10 cellular contexts compared by ENCODE assay signal in the genomic region with DNA sequence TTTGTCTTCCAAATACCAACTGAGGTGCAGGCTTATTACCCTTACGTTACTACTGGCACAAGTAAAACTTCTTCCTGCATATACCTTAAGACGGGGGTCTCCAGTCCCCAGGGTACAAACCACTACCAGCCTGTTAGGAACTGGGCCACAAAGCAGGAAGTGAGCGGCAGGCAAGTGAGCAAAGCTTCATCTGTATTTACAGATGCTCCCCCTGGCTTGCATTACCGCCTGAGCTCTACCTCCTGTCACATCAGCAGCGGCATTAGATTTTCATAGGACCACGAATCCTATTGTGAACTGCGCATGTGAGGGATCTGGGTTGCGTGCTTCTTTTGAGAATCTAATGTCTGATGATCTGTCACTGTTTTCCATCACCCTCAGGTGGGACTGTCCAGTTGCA.
DNase-seq lines count a peak whose midpoint lies in the region; ATAC-seq and TF ChIP-seq lines count a peak whose summit lies in the region.
"Had no signal": no experiment of that assay in that cellular context is flagged by ENCODE, and none has a peak within 500 bp of the region (broad histone marks: within the 10 kb centered on the region; RNA-seq: fewer than 3 reads in every experiment).

No MANE protein-coding gene starts in this region.

- TF ChIP-seq CTCF in CD8-positive, alpha-beta T cell (IDR thresholded peaks at IDR 0.05) = peak; percentile 45
- TF ChIP-seq CTCF in activated CD8-positive, alpha-beta T cell treated with anti-CD3 and anti-CD28 coated beads for 36 hours (IDR thresholded peaks at IDR 0.05) = peak; percentile 24
- TF ChIP-seq CTCF in lower lobe of right lung (IDR thresholded peaks at IDR 0.05) = no peak

- peak overlapping the region; percentile 82 for H3K4me2 ChIP-seq in Karpas-422 (ENCODE audit: low read depth, low read length, poor library complexity, severe bottlenecking)

- peaks cover 50% of the 10 kb centered on the region for H3K4me1 ChIP-seq in CD8-positive, alpha-beta T cell (ENCODE audit: insufficient read depth, low read length)
- peaks cover 98% of the 10 kb centered on the region for H3K4me1 ChIP-seq in Karpas-422 (ENCODE audit: low read length)
- H3K4me1 ChIP-seq in lower lobe of right lung = peaks cover 30% of the 10 kb centered on the region

- H3K4me3 Mint-ChIP-seq in CD8-positive, alpha-beta T cell = peak overlapping the region; percentile 33
- no peak overlapping the region for H3K4me3 Mint-ChIP-seq in activated CD8-positive, alpha-beta T cell treated with anti-CD3 and anti-CD28 coated beads for 36 hours

- CTCF ChIA-PET in CD8-positive, alpha-beta T cell (lab: Charles Lee) = interaction anchor here (0.6 to 2.1 kb wide), 8 partner anchors 8 to 423 kb away, joined by 3 to 10 read pairs (median 4); no protein-coding TSS in a partner anchor
- CTCF ChIA-PET in activated CD8-positive, alpha-beta T cell treated with anti-CD3 and anti-CD28 coated beads for 36 hours (lab: Charles Lee) = interaction anchor here (0.6 to 2.3 kb wide), 8 partner anchors 11 to 627 kb away, joined by 3 to 7 read pairs (median 4); no protein-coding TSS in a partner anchor

- H4K20me1 ChIP-seq in Karpas-422 (ENCODE audit: insufficient read depth, low read depth, low read length) = no peaks in the 10 kb centered on the region

- H3K36me3 ChIP-seq in CD8-positive, alpha-beta T cell (ENCODE audit: insufficient read depth, low read length) = no peaks in the 10 kb centered on the region
- H3K36me3 ChIP-seq in Karpas-422 (ENCODE audit: insufficient read depth, low read length) (no peaks in the 10 kb centered on the region), lower lobe of right lung (no peaks in the 10 kb centered on the region)

- H3K36me3 Mint-ChIP-seq in CD8-positive, alpha-beta T cell = no peaks in the 10 kb centered on the region
- no peaks in the 10 kb centered on the region for H3K36me3 Mint-ChIP-seq in activated CD8-positive, alpha-beta T cell treated with anti-CD3 and anti-CD28 coated beads for 36 hours (ENCODE audit: low read depth)

- no peaks in the 10 kb centered on the region for H3K27me3 Mint-ChIP-seq in CD8-positive, alpha-beta T cell (ENCODE audit: low read depth)
- no peaks in the 10 kb centered on the region for H3K27me3 Mint-ChIP-seq in activated CD8-positive, alpha-beta T cell treated with anti-CD3 and anti-CD28 coated beads for 36 hours

- H3K27ac Mint-ChIP-seq in CD8-positive, alpha-beta T cell = peak overlapping the region; percentile 90
- peak overlapping the region; percentile 65 for H3K27ac Mint-ChIP-seq in activated CD8-positive, alpha-beta T cell treated with anti-CD3 and anti-CD28 coated beads for 36 hours

- H3K79me2 ChIP-seq in Karpas-422 (ENCODE audit: low read length) = peaks cover 11% of the 10 kb centered on the region; the same call in 1 of the 2 replicates

- no peak overlapping the region for H2AFZ ChIP-seq in Karpas-422 (ENCODE audit: low read length)

- peak overlapping the region; percentile 73 for H3K9ac ChIP-seq in Karpas-422 (ENCODE audit: low read length)

- peak in 4 of 7 experiments; percentile 38 to 64 (median 51) for DNase-seq in CD8-positive, alpha-beta T cell
- peak; percentile 91 for DNase-seq in Karpas-422
- peak; percentile 60 for DNase-seq in activated CD8-positive, alpha-beta T cell treated with anti-CD3 and anti-CD28 coated beads for 36 hours
- no peak for DNase-seq in lower lobe of right lung
- no peak for DNase-seq in NCI-H526 treated with DMSO at 0.1 percent for 48 hours (lab: John Stamatoyannopoulos, UW)
- DNase-seq in ecto neural progenitor cell (ENCODE audit: low spot score) = no peak
- DNase-seq: glutamatergic neuron, NCI-H2029 treated with DMSO at 0.1 percent for 48 hours had no signal

- POLR2A ChIA-PET in CD8-positive, alpha-beta T cell (lab: Charles Lee) = interaction anchor here (0.5 to 1.7 kb wide), 7 partner anchors 8 to 59 kb away, joined by 3 to 5 read pairs (median 3); no protein-coding TSS in a partner anchor
- POLR2A ChIA-PET in activated CD8-positive, alpha-beta T cell treated with anti-CD3 and anti-CD28 coated beads for 36 hours (lab: Charles Lee) = interaction anchor here (1.0 to 1.6 kb wide), 3 partner anchors 23 to 39 kb away, joined by 3 to 4 read pairs (median 4); no protein-coding TSS in a partner anchor

- H3K9me2 ChIP-seq in Karpas-422 (replicated peaks; ENCODE audit: insufficient read depth, low read length) = no peaks in the 10 kb centered on the region

- H3K27ac ChIP-seq in CD8-positive, alpha-beta T cell (ENCODE audit: low read depth, low read length) = no peak overlapping the region
- peak overlapping the region; percentile 100 for H3K27ac ChIP-seq in Karpas-422 (ENCODE audit: low read length)
- H3K27ac ChIP-seq in lower lobe of right lung = peak overlapping the region; percentile 16

- H3K9me3 Mint-ChIP-seq in CD8-positive, alpha-beta T cell = no peaks in the 10 kb centered on the region
- H3K9me3 Mint-ChIP-seq in activated CD8-positive, alpha-beta T cell treated with anti-CD3 and anti-CD28 coated beads for 36 hours = no peaks in the 10 kb centered on the region

- no peaks in the 10 kb centered on the region for H3K9me3 ChIP-seq in CD8-positive, alpha-beta T cell (ENCODE audit: low read length)
- H3K9me3 ChIP-seq in Karpas-422 (ENCODE audit: low read length) = no peaks in the 10 kb centered on the region
- no peaks in the 10 kb centered on the region for H3K9me3 ChIP-seq in lower lobe of right lung

- intact Hi-C loops in CD8-positive, alpha-beta T cell (cut with DNase I, micrococcal nuclease) = loop anchor here in 1 of 2 experiments (5.0 kb wide), 1 partner anchor 34 kb away; no protein-coding TSS in a partner anchor
- intact Hi-C loops in activated CD8-positive, alpha-beta T cell treated with anti-CD3 and anti-CD28 coated beads for 36 hours (cut with micrococcal nuclease) = no loop called here
- intact Hi-C loops in lower lobe of right lung (cut with DNase I) = no loop called here

- no peak overlapping the region for H3K4me3 ChIP-seq in CD8-positive, alpha-beta T cell (ENCODE audit: low read depth, low read length)
- H3K4me3 ChIP-seq in Karpas-422 (ENCODE audit: low read length) (peak overlapping the region; percentile 48; the same call in 1 of the 2 replicates), lower lobe of right lung (no peak overlapping the region)

- peaks cover 72% of the 10 kb centered on the region for H3K4me1 Mint-ChIP-seq in CD8-positive, alpha-beta T cell (ENCODE audit: low read depth)
- H3K4me1 Mint-ChIP-seq in activated CD8-positive, alpha-beta T cell treated with anti-CD3 and anti-CD28 coated beads for 36 hours (ENCODE audit: low read depth) = peaks cover 47% of the 10 kb centered on the region

- peak; percentile 76 for ATAC-seq in CD8-positive, alpha-beta T cell
- ATAC-seq in activated CD8-positive, alpha-beta T cell treated with anti-CD3 and anti-CD28 coated beads for 36 hours = peak; percentile 64
- ATAC-seq in lower lobe of right lung (no peak), HG03571 (IDR thresholded peaks at IDR 0.05; ENCODE audit: unreplicated experiment) (no peak), GM18870 (IDR thresholded peaks at IDR 0.05; ENCODE audit: unreplicated experiment) (no peak)

- no peaks in the 10 kb centered on the region for H3K27me3 ChIP-seq in CD8-positive, alpha-beta T cell (ENCODE audit: insufficient read depth, low read length)
- H3K27me3 ChIP-seq in Karpas-422 (ENCODE audit: low read length) = no peaks in the 10 kb centered on the region
- H3K27me3 ChIP-seq in lower lobe of right lung (ENCODE audit: low read depth) = no peaks in the 10 kb centered on the region

Comparison
In these comparisons a context has a peak if more than half of its experiments do, and no peak if none do; other contexts are left out.
1. ATAC-seq: peak in CD8-positive, alpha-beta T cell (single experiment) and activated CD8-positive, alpha-beta T cell treated with anti-CD3 and anti-CD28 coated beads for 36 hours (single experiment); none in lower lobe of right lung (0 of 2), HG03571 (single experiment) and GM18870 (single experiment).
2. DNase-seq: peak in CD8-positive, alpha-beta T cell (4 of 7), Karpas-422 (single experiment) and activated CD8-positive, alpha-beta T cell treated with anti-CD3 and anti-CD28 coated beads for 36 hours (single experiment); none in lower lobe of right lung (single experiment), NCI-H526 treated with DMSO at 0.1 percent for 48 hours (single experiment) and ecto neural progenitor cell (single experiment).